Comparison of ENCODE assay signal across 1 cellular context in genomic region chr21:14889080-14889805, GRCh38.
A peak's percentile ranks its signal among the peaks of the same experiment; 100 is the strongest.
TF ChIP-seq lines count a peak whose summit lies in the region.

No MANE protein-coding gene starts in this region.

TF ChIP-seq in HepG2, 621 proteins besides CTCF, POLR2A, EP300 and RAD21 (continued from another document and continues in another):
- TF ChIP-seq E2F2 (CRISPR knock-in tag; IDR thresholded peaks at IDR 0.05; ENCODE audit: borderline replicate concordance) (no peak), BCL3 (CRISPR knock-in tag; IDR thresholded peaks at IDR 0.05) (no peak), GABPB1 (CRISPR knock-in tag; IDR thresholded peaks at IDR 0.05) (no peak; the same call in 1 of the 2 replicates), SETDB1 (CRISPR knock-in tag; IDR thresholded peaks at IDR 0.05; ENCODE audit: borderline replicate concordance) (no peak), ZNF674 (CRISPR knock-in tag; IDR thresholded peaks at IDR 0.05; ENCODE audit: low read depth) (no peak), ZNF143 (CRISPR knock-in tag; IDR thresholded peaks at IDR 0.05) (no peak), AFF4 (CRISPR knock-in tag; IDR thresholded peaks at IDR 0.05) (no peak), CEBPG (CRISPR knock-in tag; IDR thresholded peaks at IDR 0.05) (peak; percentile 85), SMARCC2 (IDR thresholded peaks at IDR 0.05) (peak; percentile 87; the same call in 1 of the 2 replicates), ZNF616 (CRISPR knock-in tag; IDR thresholded peaks at IDR 0.05; ENCODE audit: low read depth) (no peak), ZSCAN21 (CRISPR knock-in tag; IDR thresholded peaks at IDR 0.05; ENCODE audit: borderline replicate concordance) (0 out of 2 replicates have a peak, but pooled peaks have one; percentile 29), SIX1 (CRISPR knock-in tag; IDR thresholded peaks at IDR 0.05; ENCODE audit: borderline replicate concordance) (no peak), ZBTB38 (CRISPR knock-in tag; IDR thresholded peaks at IDR 0.05) (no peak), CREB3 (CRISPR knock-in tag; IDR thresholded peaks at IDR 0.05) (no peak), KLF16 (CRISPR knock-in tag; IDR thresholded peaks at IDR 0.05) (peak in 1 of 2 experiments; percentile 94; a peak in 2 of 4 replicates), ZNF326 (CRISPR knock-in tag; IDR thresholded peaks at IDR 0.05; ENCODE audit: borderline replicate concordance) (no peak), CBX5 (CRISPR knock-in tag; IDR thresholded peaks at IDR 0.05; ENCODE audit: borderline replicate concordance) (no peak), MBD4 (IDR thresholded peaks at IDR 0.05; ENCODE audit: borderline replicate concordance, low read length) (peak; percentile 88; the same call in 1 of the 2 replicates), MIXL1 (CRISPR knock-in tag; IDR thresholded peaks at IDR 0.05) (peak; percentile 94), KLF11 (CRISPR knock-in tag; IDR thresholded peaks at IDR 0.05) (no peak), THAP11 (CRISPR knock-in tag; IDR thresholded peaks at IDR 0.05) (peak; percentile 70), ZNF614 (CRISPR knock-in tag; IDR thresholded peaks at IDR 0.05; ENCODE audit: borderline replicate concordance) (peak; percentile 81), ATF6 (CRISPR knock-in tag; conservative IDR thresholded peaks at IDR 0.05) (no peak), NFAT5 (CRISPR knock-in tag; IDR thresholded peaks at IDR 0.05) (no peak), NFIB (CRISPR knock-in tag; IDR thresholded peaks at IDR 0.05; ENCODE audit: borderline replicate concordance) (no peak), ZNF367 (CRISPR knock-in tag; IDR thresholded peaks at IDR 0.05; ENCODE audit: borderline replicate concordance) (no peak), THRA (CRISPR knock-in tag; IDR thresholded peaks at IDR 0.05; ENCODE audit: borderline replicate concordance) (peak; percentile 80), NBN (conservative IDR thresholded peaks at IDR 0.05) (no peak), USF2 (IDR thresholded peaks at IDR 0.05; ENCODE audit: low read depth, low read length) (no peak), USF2 (CRISPR knock-in tag; IDR thresholded peaks at IDR 0.05; ENCODE audit: borderline replicate concordance) (no peak), FOXK2 (IDR thresholded peaks at IDR 0.05) (peak; percentile 80), ZNF333 (CRISPR knock-in tag; IDR thresholded peaks at IDR 0.05; ENCODE audit: borderline replicate concordance) (no peak), FOXA3 (CRISPR knock-in tag; IDR thresholded peaks at IDR 0.05) (peak; percentile 98), RFXAP (CRISPR knock-in tag; IDR thresholded peaks at IDR 0.05; ENCODE audit: borderline replicate concordance) (no peak), HOXA7 (CRISPR knock-in tag; IDR thresholded peaks at IDR 0.05) (no peak), ZBTB14 (CRISPR knock-in tag; IDR thresholded peaks at IDR 0.05) (no peak), RFX1 (IDR thresholded peaks at IDR 0.05) (no peak), STAG1 (CRISPR knock-in tag; IDR thresholded peaks at IDR 0.05) (0 out of 2 replicates have a peak, but pooled peaks have one; percentile 19), MED1 (CRISPR knock-in tag; IDR thresholded peaks at IDR 0.05) (peak; percentile 94), ZNF704 (CRISPR knock-in tag; IDR thresholded peaks at IDR 0.05; ENCODE audit: borderline replicate concordance) (no peak), ZNF563 (CRISPR knock-in tag; IDR thresholded peaks at IDR 0.05) (no peak), ZBTB7A (CRISPR knock-in tag; IDR thresholded peaks at IDR 0.05) (no peak)
